1 cellular context compared by ENCODE assay signal in genomic region chr1:154937051-154937987, GRCh38.
TF ChIP-seq lines count a peak whose summit lies in the region.

No MANE protein-coding gene starts in this region.

TF ChIP-seq in HepG2, 621 proteins besides CTCF, POLR2A, EP300 and RAD21 (continued from another document and continues in another):
- TF ChIP-seq NFAT5 (CRISPR knock-in tag; IDR thresholded peaks at IDR 0.05) (0 out of 2 replicates have a peak, but pooled peaks have one; percentile 5), PBX2 (CRISPR knock-in tag; IDR thresholded peaks at IDR 0.05) (no peak), ZSCAN21 (CRISPR knock-in tag; IDR thresholded peaks at IDR 0.05; ENCODE audit: borderline replicate concordance) (no peak), TAF15 (IDR thresholded peaks at IDR 0.05; ENCODE audit: low read depth, low read length, poor library complexity, severe bottlenecking) (no peak), ZFP41 (CRISPR knock-in tag; IDR thresholded peaks at IDR 0.05; ENCODE audit: borderline replicate concordance) (no peak), TERF1 (CRISPR knock-in tag; IDR thresholded peaks at IDR 0.05) (no peak), FOXP4 (CRISPR knock-in tag; IDR thresholded peaks at IDR 0.05) (no peak), TMF1 (CRISPR knock-in tag; IDR thresholded peaks at IDR 0.05; ENCODE audit: low read depth) (no peak), ZNF441 (CRISPR knock-in tag; IDR thresholded peaks at IDR 0.05; ENCODE audit: borderline replicate concordance) (no peak), ZC3H13 (CRISPR knock-in tag; IDR thresholded peaks at IDR 0.05) (no peak), CBX2 (IDR thresholded peaks at IDR 0.05; ENCODE audit: low read depth, low read length) (peak; percentile 90; the same call in 1 of the 2 replicates), CBX2 (CRISPR knock-in tag; IDR thresholded peaks at IDR 0.05; ENCODE audit: low read depth) (no peak), HMGA1 (CRISPR knock-in tag; conservative IDR thresholded peaks at IDR 0.05) (no peak), NFIB (CRISPR knock-in tag; IDR thresholded peaks at IDR 0.05; ENCODE audit: borderline replicate concordance) (no peak), HOXA9 (CRISPR knock-in tag; IDR thresholded peaks at IDR 0.05; ENCODE audit: borderline replicate concordance) (no peak), U2AF1 (optimal IDR thresholded peaks at IDR 0.05; ENCODE audit: low read depth, low read length) (peak; percentile 64), ZNF253 (CRISPR knock-in tag; IDR thresholded peaks at IDR 0.05; ENCODE audit: borderline replicate concordance) (no peak), KLF12 (CRISPR knock-in tag; IDR thresholded peaks at IDR 0.05; ENCODE audit: borderline replicate concordance) (no peak), ZBTB7B (CRISPR knock-in tag; IDR thresholded peaks at IDR 0.05) (no peak), ZFAT (CRISPR knock-in tag; conservative IDR thresholded peaks at IDR 0.05) (0 out of 2 replicates have a peak, but pooled peaks have one; percentile 19), NFKB2 (CRISPR knock-in tag; IDR thresholded peaks at IDR 0.05; ENCODE audit: borderline replicate concordance) (no peak), TFDP1 (CRISPR knock-in tag; IDR thresholded peaks at IDR 0.05; ENCODE audit: borderline replicate concordance) (no peak), TFE3 (CRISPR knock-in tag; IDR thresholded peaks at IDR 0.05) (no peak), ZNF780A (CRISPR knock-in tag; IDR thresholded peaks at IDR 0.05) (no peak), PRPF4 (IDR thresholded peaks at IDR 0.05; ENCODE audit: low read depth, low read length, poor library complexity, severe bottlenecking) (no peak), NFRKB (IDR thresholded peaks at IDR 0.05) (no peak), ELF3 (CRISPR knock-in tag; IDR thresholded peaks at IDR 0.05) (no peak), ZBTB3 (CRISPR knock-in tag; IDR thresholded peaks at IDR 0.05; ENCODE audit: borderline replicate concordance, low read depth) (no peak), ZNF335 (CRISPR knock-in tag; IDR thresholded peaks at IDR 0.05) (no peak), ATF1 (CRISPR knock-in tag; IDR thresholded peaks at IDR 0.05) (peak; percentile 94), ZZZ3 (CRISPR knock-in tag; IDR thresholded peaks at IDR 0.05; ENCODE audit: borderline replicate concordance) (no peak), HBP1 (CRISPR knock-in tag; IDR thresholded peaks at IDR 0.05; ENCODE audit: low read depth) (peak; percentile 62; the same call in 1 of the 2 replicates), ZNF574 (CRISPR knock-in tag; IDR thresholded peaks at IDR 0.05) (no peak), SP5 (CRISPR knock-in tag; IDR thresholded peaks at IDR 0.05; ENCODE audit: borderline replicate concordance, low read depth) (no peak; the same call in 1 of the 2 replicates), TOE1 (CRISPR knock-in tag; IDR thresholded peaks at IDR 0.05) (no peak), PCBP1 (IDR thresholded peaks at IDR 0.05; ENCODE audit: borderline replicate concordance, low read depth, low read length) (peak; percentile 55; the same call in 1 of the 2 replicates), HINFP (CRISPR knock-in tag; IDR thresholded peaks at IDR 0.05; ENCODE audit: low read depth) (no peak), EED (CRISPR knock-in tag; IDR thresholded peaks at IDR 0.05) (no peak), KAT2B (IDR thresholded peaks at IDR 0.05; ENCODE audit: borderline replicate concordance, low read depth, low read length) (no peak), ZFP36 (IDR thresholded peaks at IDR 0.05; ENCODE audit: borderline replicate concordance, low read depth, low read length, partially characterized antibody) (no peak), SYNCRIP (IDR thresholded peaks at IDR 0.05; ENCODE audit: insufficient read depth, low read depth, low read length) (no peak), SIN3A (IDR thresholded peaks at IDR 0.05; ENCODE audit: borderline replicate concordance, low read depth, low read length) (0 out of 2 replicates have a peak, but pooled peaks have one; percentile 38), ZNF550 (CRISPR knock-in tag; IDR thresholded peaks at IDR 0.05; ENCODE audit: borderline replicate concordance) (no peak), NONO (IDR thresholded peaks at IDR 0.05) (0 out of 2 replicates have a peak, but pooled peaks have one; percentile 66), NONO (CRISPR knock-in tag; conservative IDR thresholded peaks at IDR 0.05) (no peak), MIER2 (CRISPR knock-in tag; IDR thresholded peaks at IDR 0.05) (0 out of 2 replicates have a peak, but pooled peaks have one; percentile 6), RBM22 (optimal IDR thresholded peaks at IDR 0.05; ENCODE audit: low read length) (no peak)
